In genomic region chr2:46590319-46590718, GRCh38 we compare ENCODE assay signal across 6 cellular contexts.
"Had no signal": no experiment of that assay in that cellular context is flagged by ENCODE, and none has a peak within 500 bp of the region (broad histone marks: within the 10 kb centered on the region; RNA-seq: fewer than 3 reads in every experiment).

No MANE protein-coding gene starts in this region.

- H3K4me2 ChIP-seq: GM23338 had no signal

- H2AFZ ChIP-seq: GM23338 had no signal

- H3K27ac ChIP-seq: HL-60 had no signal

- DNase-seq: H9, HCEC 1CT, KG1 had no signal

- H3K4me3 ChIP-seq: GM23338 had no signal

- ATAC-seq: GM23338 had no signal

- FAIRE-seq: H1 had no signal
